In the genomic region with DNA sequence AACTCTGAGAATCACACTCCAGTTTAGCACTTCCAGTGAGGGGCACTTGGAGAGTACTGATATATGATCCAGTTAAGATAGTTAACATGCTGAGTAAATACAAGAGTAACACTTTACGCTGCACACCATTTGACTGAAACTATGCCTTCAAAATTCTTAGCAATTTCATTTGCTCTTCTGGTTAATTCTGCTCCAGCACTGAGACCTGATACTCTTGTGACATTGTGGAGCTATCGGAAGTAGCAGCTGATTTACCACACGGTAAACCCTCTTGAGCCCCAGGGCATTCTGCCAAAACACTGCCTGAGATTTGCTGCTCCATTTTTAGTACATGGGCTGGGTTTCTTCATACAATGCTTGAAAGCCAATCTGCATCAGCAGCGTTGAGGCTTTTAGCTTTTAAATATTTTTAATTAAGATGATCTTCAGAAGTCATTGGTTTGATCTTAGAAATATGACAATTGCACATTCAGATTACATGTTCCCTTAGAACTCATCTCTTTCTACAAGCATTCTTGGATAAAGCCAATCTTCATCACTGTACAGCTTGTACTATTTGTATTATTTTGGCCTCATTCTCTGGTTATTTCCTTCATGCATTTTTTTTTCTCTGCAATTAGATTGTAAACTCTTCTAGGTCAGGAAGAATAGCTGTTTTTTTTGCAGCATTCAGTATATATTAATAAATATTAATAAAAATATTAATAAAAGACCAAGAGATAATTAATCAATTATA, we compare ENCODE assay signal across 11 cellular contexts.
DNase-seq lines count a peak whose midpoint lies in the region; ATAC-seq and TF ChIP-seq lines count a peak whose summit lies in the region.
"Had no signal": no experiment of that assay in that cellular context is flagged by ENCODE, and none has a peak within 500 bp of the region (broad histone marks: within the 10 kb centered on the region; RNA-seq: fewer than 3 reads in every experiment).

No MANE protein-coding gene starts in this region.

- H2AK9ac ChIP-seq in IMR-90 (replicated peaks; ENCODE audit: low read depth, low read length, poor library complexity) = no peak overlapping the region

- H2BK120ac ChIP-seq in IMR-90 (ENCODE audit: low read depth, low read length) = no peak overlapping the region

- ATAC-seq in activated CD8-positive, alpha-beta T cell treated with anti-CD3 and anti-CD28 coated beads for 36 hours = peak; percentile 49
- ATAC-seq in activated CD8-positive, alpha-beta T cell treated with anti-CD3 and anti-CD28 coated beads, Interleukin-2, amount 10 ng/mL, durations not matched to agents 7 days and 5 days = no peak
- ATAC-seq in IMR-90 (ENCODE audit: low read depth) = no peak
- ATAC-seq in HG02610 (IDR thresholded peaks at IDR 0.05; ENCODE audit: unreplicated experiment) = no peak
- ATAC-seq in HG03095 (IDR thresholded peaks at IDR 0.05; ENCODE audit: unreplicated experiment) = no peak
- ATAC-seq in HG02870 (IDR thresholded peaks at IDR 0.05; ENCODE audit: unreplicated experiment) = no peak

- no peaks in the 10 kb centered on the region for H3K79me2 ChIP-seq in smooth muscle cell (ENCODE audit: low read depth)

- TF ChIP-seq POLR2A in IMR-90 (IDR thresholded peaks at IDR 0.05; ENCODE audit: low read depth, low read length) = no peak

- H4K91ac ChIP-seq in IMR-90 (ENCODE audit: insufficient read depth, low read depth, low read length) = no peak overlapping the region

- H3K36me3 Mint-ChIP-seq in activated CD8-positive, alpha-beta T cell treated with anti-CD3 and anti-CD28 coated beads for 36 hours (ENCODE audit: low read depth) = no peaks in the 10 kb centered on the region
- no peaks in the 10 kb centered on the region for H3K36me3 Mint-ChIP-seq in activated CD8-positive, alpha-beta T cell treated with anti-CD3 and anti-CD28 coated beads, Interleukin-2, amount 10 ng/mL, durations not matched to agents 7 days and 5 days (ENCODE audit: low read depth)
- H3K36me3 Mint-ChIP-seq in activated naive CD8-positive, alpha-beta T cell treated with anti-CD3 and anti-CD28 coated beads for 36 hours = no peaks in the 10 kb centered on the region
- H3K36me3 Mint-ChIP-seq: memory B cell had no signal

- BruUV-seq in IMR-90 (replicated peaks; lab: Mats Ljungman, UMichigan) = no TSS peak

- CTCF ChIA-PET in activated CD8-positive, alpha-beta T cell treated with anti-CD3 and anti-CD28 coated beads for 36 hours (lab: Charles Lee) = no interaction called here
- CTCF ChIA-PET in activated CD8-positive, alpha-beta T cell treated with anti-CD3 and anti-CD28 coated beads, Interleukin-2, amount 10 ng/mL, durations not matched to agents 7 days and 5 days (lab: Charles Lee) = no interaction called here
- CTCF ChIA-PET in IMR-90 (lab: Yijun Ruan, JAX) = interaction anchor here (1.6 kb wide), 1 partner anchor 26 kb away, joined by 5 read pairs; no protein-coding TSS in a partner anchor

- no peak overlapping the region for H4K5ac ChIP-seq in IMR-90 (ENCODE audit: low read depth, low read length)

- intact Hi-C loops in activated CD8-positive, alpha-beta T cell treated with anti-CD3 and anti-CD28 coated beads for 36 hours (cut with micrococcal nuclease) = loop anchor here (10.0 kb wide), 1 partner anchor 574 kb away; no protein-coding TSS in a partner anchor
- intact Hi-C loops in IMR-90 (cut with micrococcal nuclease) = no loop called here

- H2BK5ac ChIP-seq in IMR-90 (ENCODE audit: low read depth, low read length, poor library complexity, severe bottlenecking) = no peak overlapping the region

- POLR2A ChIA-PET in activated CD8-positive, alpha-beta T cell treated with anti-CD3 and anti-CD28 coated beads for 36 hours (lab: Charles Lee) = no interaction called here
- POLR2A ChIA-PET in activated CD8-positive, alpha-beta T cell treated with anti-CD3 and anti-CD28 coated beads, Interleukin-2, amount 10 ng/mL, durations not matched to agents 7 days and 5 days (lab: Charles Lee) = no interaction called here
- POLR2A ChIA-PET in IMR-90 (lab: Charles Lee; ENCODE audit: unreplicated experiment) = no interaction called here

- no peak overlapping the region for H4K8ac ChIP-seq in IMR-90 (ENCODE audit: low read depth in 2 of 2, low read length in 2 of 2)

- H3K36me3 ChIP-seq in IMR-90 (ENCODE audit: control insufficient read depth, insufficient read depth, low read length) (no peaks in the 10 kb centered on the region), smooth muscle cell (ENCODE audit: low read depth) (no peaks in the 10 kb centered on the region)

- H3K9me3 ChIP-seq in IMR-90 (ENCODE audit: control insufficient read depth, insufficient read depth, low read length) (no peaks in the 10 kb centered on the region), smooth muscle cell (replicated peaks; ENCODE audit: low read depth) (no peaks in the 10 kb centered on the region)

- H3K79me1 ChIP-seq in IMR-90 (ENCODE audit: low read depth in 1 of 2, low read length in 2 of 2) = no peaks in the 10 kb centered on the region

- H3K18ac ChIP-seq in IMR-90 (ENCODE audit: low read depth, low read length) = no peak overlapping the region

- peaks cover 5% of the 10 kb centered on the region for H3K27me3 Mint-ChIP-seq in activated CD8-positive, alpha-beta T cell treated with anti-CD3 and anti-CD28 coated beads for 36 hours
- peaks cover 16% of the 10 kb centered on the region for H3K27me3 Mint-ChIP-seq in activated CD8-positive, alpha-beta T cell treated with anti-CD3 and anti-CD28 coated beads, Interleukin-2, amount 10 ng/mL, durations not matched to agents 7 days and 5 days (ENCODE audit: low read depth)
- H3K27me3 Mint-ChIP-seq in activated naive CD8-positive, alpha-beta T cell treated with anti-CD3 and anti-CD28 coated beads for 36 hours = peaks cover 15% of the 10 kb centered on the region
- H3K27me3 Mint-ChIP-seq: memory B cell had no signal

- H3K4me1 Mint-ChIP-seq in activated CD8-positive, alpha-beta T cell treated with anti-CD3 and anti-CD28 coated beads for 36 hours (ENCODE audit: low read depth) = no peaks in the 10 kb centered on the region
- H3K4me1 Mint-ChIP-seq in activated CD8-positive, alpha-beta T cell treated with anti-CD3 and anti-CD28 coated beads, Interleukin-2, amount 10 ng/mL, durations not matched to agents 7 days and 5 days (ENCODE audit: low read depth) = peaks cover 3% of the 10 kb centered on the region
- peaks cover 5% of the 10 kb centered on the region for H3K4me1 Mint-ChIP-seq in activated naive CD8-positive, alpha-beta T cell treated with anti-CD3 and anti-CD28 coated beads for 36 hours
- H3K4me1 Mint-ChIP-seq: B cell; central memory CD8-positive, alpha-beta T cell; memory B cell had no signal

- no peak overlapping the region for H3K27ac Mint-ChIP-seq in activated CD8-positive, alpha-beta T cell treated with anti-CD3 and anti-CD28 coated beads for 36 hours
- H3K27ac Mint-ChIP-seq in activated CD8-positive, alpha-beta T cell treated with anti-CD3 and anti-CD28 coated beads, Interleukin-2, amount 10 ng/mL, durations not matched to agents 7 days and 5 days = no peak overlapping the region
- no peak overlapping the region for H3K27ac Mint-ChIP-seq in activated naive CD8-positive, alpha-beta T cell treated with anti-CD3 and anti-CD28 coated beads for 36 hours
- H3K27ac Mint-ChIP-seq: B cell, memory B cell had no signal

- H3K4me3 ChIP-seq in IMR-90 (ENCODE audit: insufficient read depth, low read depth, low read length) (no peak overlapping the region), smooth muscle cell (no peak overlapping the region)

- no peak overlapping the region for H3K27ac ChIP-seq in IMR-90 (ENCODE audit: insufficient read depth, low read length)
- peak overlapping the region; percentile 19 for H3K27ac ChIP-seq in smooth muscle cell (ENCODE audit: low read depth)

- H3K4me2 ChIP-seq in IMR-90 (ENCODE audit: low read depth, low read length) = no peak overlapping the region
- H3K4me2 ChIP-seq in smooth muscle cell = peak overlapping the region; percentile 58

- no peak overlapping the region for H2BK20ac ChIP-seq in IMR-90 (ENCODE audit: low read depth, low read length)

- H3K4me3 Mint-ChIP-seq in activated CD8-positive, alpha-beta T cell treated with anti-CD3 and anti-CD28 coated beads for 36 hours = no peak overlapping the region
- H3K4me3 Mint-ChIP-seq in activated CD8-positive, alpha-beta T cell treated with anti-CD3 and anti-CD28 coated beads, Interleukin-2, amount 10 ng/mL, durations not matched to agents 7 days and 5 days = no peak overlapping the region
- no peak overlapping the region for H3K4me3 Mint-ChIP-seq in activated naive CD8-positive, alpha-beta T cell treated with anti-CD3 and anti-CD28 coated beads for 36 hours
- H3K4me3 Mint-ChIP-seq: B cell; central memory CD8-positive, alpha-beta T cell; memory B cell had no signal

- H3K9ac ChIP-seq in IMR-90 (ENCODE audit: low read depth, low read length) = no peak overlapping the region
- H3K9ac ChIP-seq in smooth muscle cell (ENCODE audit: low read depth) = no peak overlapping the region

- H3K27me3 ChIP-seq in IMR-90 (ENCODE audit: control insufficient read depth, insufficient read depth, low read length) (peaks cover 2% of the 10 kb centered on the region; the same call in 1 of the 2 replicates), smooth muscle cell (ENCODE audit: low read depth) (no peaks in the 10 kb centered on the region)

- no peak overlapping the region for H3K4ac ChIP-seq in IMR-90 (ENCODE audit: low read depth, low read length)

- H2AFZ ChIP-seq in IMR-90 (replicated peaks; ENCODE audit: low read length, poor library complexity) = no peak overlapping the region
- no peak overlapping the region for H2AFZ ChIP-seq in smooth muscle cell (ENCODE audit: low read depth)

- 20% methylated on average over 2 of the region's 4 CpGs; no CpG with 5 or more reads in 1 of the 2 experiments for WGBS in IMR-90 (ENCODE audit: extremely low coverage in 2 of 2, insufficient read length in 1 of 2), 2 experiments
- 39% methylated on average over 4 of the region's 4 CpGs for WGBS in smooth muscle cell (ENCODE audit: low lambda C conversion rate)

- dilution Hi-C loops in IMR-90 (cut with HindIII; ENCODE audit: low sequenced_read_pairs, unreplicated experiment) = no loop called here

- H2AK5ac ChIP-seq in IMR-90 (ENCODE audit: low read depth, low read length) = no peak overlapping the region

- no peaks in the 10 kb centered on the region for H3K9me3 Mint-ChIP-seq in activated CD8-positive, alpha-beta T cell treated with anti-CD3 and anti-CD28 coated beads for 36 hours
- no peaks in the 10 kb centered on the region for H3K9me3 Mint-ChIP-seq in activated CD8-positive, alpha-beta T cell treated with anti-CD3 and anti-CD28 coated beads, Interleukin-2, amount 10 ng/mL, durations not matched to agents 7 days and 5 days (ENCODE audit: insufficient read depth)
- H3K9me3 Mint-ChIP-seq in activated naive CD8-positive, alpha-beta T cell treated with anti-CD3 and anti-CD28 coated beads for 36 hours = no peaks in the 10 kb centered on the region
- H3K9me3 Mint-ChIP-seq: central memory CD8-positive, alpha-beta T cell; memory B cell had no signal

- H3K9me1 ChIP-seq in IMR-90 (ENCODE audit: insufficient read depth, low read length) = peaks cover 3% of the 10 kb centered on the region; the same call in 1 of the 2 replicates

- no peak overlapping the region for H2BK15ac ChIP-seq in IMR-90 (ENCODE audit: low read depth, low read length)

- H4K20me1 ChIP-seq in IMR-90 (ENCODE audit: insufficient read depth, low read length) (no peaks in the 10 kb centered on the region), smooth muscle cell (ENCODE audit: low read depth) (no peaks in the 10 kb centered on the region)

- TF ChIP-seq CTCF in activated CD8-positive, alpha-beta T cell treated with anti-CD3 and anti-CD28 coated beads for 36 hours (IDR thresholded peaks at IDR 0.05) = no peak
- TF ChIP-seq CTCF in IMR-90 (conservative IDR thresholded peaks at IDR 0.05; ENCODE audit: low read depth, low read length) = no peak
- TF ChIP-seq CTCF in smooth muscle cell (IDR thresholded peaks at IDR 0.05; ENCODE audit: borderline replicate concordance, insufficient read depth, poor library complexity, severe bottlenecking) = no peak

- no peak overlapping the region for H3K56ac ChIP-seq in IMR-90 (ENCODE audit: extremely low read depth, insufficient read depth, low read length)

- no peak overlapping the region for H3K14ac ChIP-seq in IMR-90 (replicated peaks; ENCODE audit: low read depth, low read length)

- in situ Hi-C loops in IMR-90 (cut with MboI; ENCODE audit: low sequenced_read_pairs) = loop anchor here (5.0 kb wide), 1 partner anchor 577 kb away; no protein-coding TSS in a partner anchor

- TF ChIP-seq RAD21 in IMR-90 (IDR thresholded peaks at IDR 0.05; ENCODE audit: low read length) = no peak

- H3F3A ChIP-seq in smooth muscle cell (ENCODE audit: low read depth) = no peaks in the 10 kb centered on the region

- H3K4me1 ChIP-seq in IMR-90 (ENCODE audit: control insufficient read depth, insufficient read depth, low read length) (peaks cover 2% of the 10 kb centered on the region; the same call in 1 of the 2 replicates), smooth muscle cell (ENCODE audit: low read depth) (peaks cover 20% of the 10 kb centered on the region)

- DNase-seq in activated CD8-positive, alpha-beta T cell treated with anti-CD3 and anti-CD28 coated beads for 36 hours = peak; percentile 36
- no peak for DNase-seq in activated CD8-positive, alpha-beta T cell treated with anti-CD3 and anti-CD28 coated beads, Interleukin-2, amount 10 ng/mL, durations not matched to agents 7 days and 5 days
- DNase-seq in IMR-90 = peak; percentile 13
- DNase-seq in activated naive CD8-positive, alpha-beta T cell treated with anti-CD3 and anti-CD28 coated beads for 36 hours = peak; percentile 34
- DNase-seq in smooth muscle cell (lab: John Stamatoyannopoulos, UW; ENCODE audit: unreplicated experiment) = no peak

- H3K23ac ChIP-seq in IMR-90 (ENCODE audit: low read depth, low read length) = no peak overlapping the region

Comparison
In these comparisons a context has a peak if more than half of its experiments do, and no peak if none do; other contexts are left out.
1. DNase-seq: peak in activated CD8-positive, alpha-beta T cell treated with anti-CD3 and anti-CD28 coated beads for 36 hours (single experiment), IMR-90 (single experiment) and activated naive CD8-positive, alpha-beta T cell treated with anti-CD3 and anti-CD28 coated beads for 36 hours (single experiment); none in activated CD8-positive, alpha-beta T cell treated with anti-CD3 and anti-CD28 coated beads, Interleukin-2, amount 10 ng/mL, durations not matched to agents 7 days and 5 days (single experiment) and smooth muscle cell (single experiment).